In genomic region chr2:43125090-43125998, GRCh38 we compare ENCODE assay signal across 17 cellular contexts.
DNase-seq lines count a peak whose midpoint lies in the region; ATAC-seq and TF ChIP-seq lines count a peak whose summit lies in the region.
"Had no signal": no experiment of that assay in that cellular context is flagged by ENCODE, and none has a peak within 500 bp of the region (broad histone marks: within the 10 kb centered on the region; RNA-seq: fewer than 3 reads in every experiment).

No MANE protein-coding gene starts in this region.

- H4K8ac ChIP-seq in IMR-90 (ENCODE audit: low read depth in 2 of 2, low read length in 2 of 2) = no peak overlapping the region

- H2AFZ ChIP-seq in IMR-90 (replicated peaks; ENCODE audit: low read length, poor library complexity) = no peak overlapping the region
- H2AFZ ChIP-seq in hepatocyte = no peak overlapping the region

- H3K9me3 ChIP-seq in Caco-2 (peaks cover under 1% of the 10 kb centered on the region; the same call in 1 of the 2 replicates), IMR-90 (ENCODE audit: control insufficient read depth, insufficient read depth, low read length) (no peaks in the 10 kb centered on the region), hepatocyte (ENCODE audit: low read depth) (no peaks in the 10 kb centered on the region)

- H3K36me3 ChIP-seq in Caco-2 (ENCODE audit: control insufficient read depth, insufficient read depth, low read length) = no peaks in the 10 kb centered on the region
- no peaks in the 10 kb centered on the region for H3K36me3 ChIP-seq in IMR-90 (ENCODE audit: control insufficient read depth, insufficient read depth, low read length)
- no peaks in the 10 kb centered on the region for H3K36me3 ChIP-seq in hepatocyte (replicated peaks; ENCODE audit: insufficient read depth, low read depth)

- intact Hi-C loops in Caco-2 (cut with micrococcal nuclease; ENCODE audit: unreplicated experiment) (no loop called here), IMR-90 (cut with micrococcal nuclease) (no loop called here)

- ATAC-seq in IMR-90 (ENCODE audit: low read depth) = no peak
- no peak for ATAC-seq in stimulated activated memory B cell treated with anti-CD40 and anti-IgM and Interleukin-4, amounts not matched to agents 10 μg/mL and 1 μg/mL and 100 μg/mL, for 72 hours
- ATAC-seq in GM19463 (IDR thresholded peaks at IDR 0.05; ENCODE audit: unreplicated experiment) = no peak
- ATAC-seq: SK-N-SH treated with all-trans-retinoic acid at 6 μM for 48 hours had no signal

- H3K27me3 ChIP-seq in Caco-2 (replicated peaks; ENCODE audit: control insufficient read depth, insufficient read depth, low read length) = no peaks in the 10 kb centered on the region
- H3K27me3 ChIP-seq in IMR-90 (ENCODE audit: control insufficient read depth, insufficient read depth, low read length) = no peaks in the 10 kb centered on the region
- H3K27me3 ChIP-seq in hepatocyte = no peaks in the 10 kb centered on the region

- H3K9me1 ChIP-seq in IMR-90 (ENCODE audit: insufficient read depth, low read length) = peaks cover 2% of the 10 kb centered on the region; the same call in 1 of the 2 replicates

- H3K23ac ChIP-seq in IMR-90 (ENCODE audit: low read depth, low read length) = no peak overlapping the region

- H3K4ac ChIP-seq in IMR-90 (ENCODE audit: low read depth, low read length) = no peak overlapping the region

- no peak overlapping the region for H3K9ac ChIP-seq in IMR-90 (ENCODE audit: low read depth, low read length)

- H3K56ac ChIP-seq in IMR-90 (ENCODE audit: extremely low read depth, insufficient read depth, low read length) = no peak overlapping the region

- H3K14ac ChIP-seq in IMR-90 (replicated peaks; ENCODE audit: low read depth, low read length) = no peak overlapping the region

- H2BK120ac ChIP-seq in IMR-90 (ENCODE audit: low read depth, low read length) = no peak overlapping the region

- WGBS in IMR-90 (ENCODE audit: extremely low coverage in 2 of 2, insufficient read length in 1 of 2), 2 experiments = 100% methylated on average over 1 of the region's 12 CpGs; no CpG with 5 or more reads in 1 of the 2 experiments
- WGBS in hepatocyte (ENCODE audit: low lambda C conversion rate, missing lambda C conversion rate) = 83% methylated on average over 12 of the region's 12 CpGs

- H4K20me1 ChIP-seq in IMR-90 (ENCODE audit: insufficient read depth, low read length) = no peaks in the 10 kb centered on the region
- no peaks in the 10 kb centered on the region for H4K20me1 ChIP-seq in hepatocyte (ENCODE audit: insufficient read depth, poor library complexity, severe bottlenecking)

- no peak overlapping the region for H3K4me2 ChIP-seq in IMR-90 (ENCODE audit: low read depth, low read length)
- no peak overlapping the region for H3K4me2 ChIP-seq in hepatocyte

- dilution Hi-C loops in IMR-90 (cut with HindIII; ENCODE audit: low sequenced_read_pairs, unreplicated experiment) = no loop called here

- H2BK5ac ChIP-seq in IMR-90 (ENCODE audit: low read depth, low read length, poor library complexity, severe bottlenecking) = no peak overlapping the region

- H3K4me1 ChIP-seq in Caco-2 = peaks cover 17% of the 10 kb centered on the region
- peaks cover 9% of the 10 kb centered on the region; the same call in 1 of the 2 replicates for H3K4me1 ChIP-seq in IMR-90 (ENCODE audit: control insufficient read depth, insufficient read depth, low read length)
- H3K4me1 ChIP-seq in hepatocyte (ENCODE audit: insufficient read depth) = peaks cover 16% of the 10 kb centered on the region

- CTCF ChIA-PET in Caco-2 (lab: Charles Lee) = no interaction called here
- CTCF ChIA-PET in IMR-90 (lab: Yijun Ruan, JAX) = interaction anchor here (0.5 kb wide), 1 partner anchor 284 kb away, joined by 4 read pairs; no protein-coding TSS in a partner anchor

- H3K27ac Mint-ChIP-seq in Caco-2 (ENCODE audit: unreplicated experiment) = peak overlapping the region; percentile 65
- peak overlapping the region; percentile 65 for H3K27ac Mint-ChIP-seq in stimulated activated memory B cell treated with anti-CD40 and anti-IgM and Interleukin-4, amounts not matched to agents 10 μg/mL and 1 μg/mL and 100 μg/mL, for 72 hours
- H3K27ac Mint-ChIP-seq: activated naive CD4-positive, alpha-beta T cell treated with anti-CD3 and anti-CD28 coated beads, Interleukin-2, amount 10 ng/mL, durations not matched to agents 7 days and 5 days had no signal

- H4K5ac ChIP-seq in IMR-90 (ENCODE audit: low read depth, low read length) = no peak overlapping the region

- BruUV-seq in Caco-2 (replicated peaks; lab: Mats Ljungman, UMichigan) (no TSS peak), IMR-90 (replicated peaks; lab: Mats Ljungman, UMichigan) (no TSS peak)

- H3K4me3 ChIP-seq in Caco-2 (ENCODE audit: low read depth, low read length) (no peak overlapping the region), IMR-90 (ENCODE audit: insufficient read depth, low read depth, low read length) (no peak overlapping the region), hepatocyte (no peak overlapping the region)
- H3K4me3 ChIP-seq: skin epidermis had no signal

- no peak for TF ChIP-seq RAD21 in IMR-90 (IDR thresholded peaks at IDR 0.05; ENCODE audit: low read length)

- no peak overlapping the region for H3K27ac ChIP-seq in IMR-90 (ENCODE audit: insufficient read depth, low read length)
- no peak overlapping the region for H3K27ac ChIP-seq in hepatocyte

- no peaks in the 10 kb centered on the region for H3K79me1 ChIP-seq in IMR-90 (ENCODE audit: low read depth in 1 of 2, low read length in 2 of 2)

- peaks cover 6% of the 10 kb centered on the region for H3K36me3 Mint-ChIP-seq in Caco-2 (ENCODE audit: insufficient read depth, unreplicated experiment)
- H3K36me3 Mint-ChIP-seq in stimulated activated memory B cell treated with anti-CD40 and anti-IgM and Interleukin-4, amounts not matched to agents 10 μg/mL and 1 μg/mL and 100 μg/mL, for 72 hours = no peaks in the 10 kb centered on the region

- in situ Hi-C loops in IMR-90 (cut with MboI; ENCODE audit: low sequenced_read_pairs) = no loop called here

- peaks cover 22% of the 10 kb centered on the region for H3K4me1 Mint-ChIP-seq in Caco-2 (ENCODE audit: low read depth, unreplicated experiment)
- peaks cover 67% of the 10 kb centered on the region for H3K4me1 Mint-ChIP-seq in stimulated activated memory B cell treated with anti-CD40 and anti-IgM and Interleukin-4, amounts not matched to agents 10 μg/mL and 1 μg/mL and 100 μg/mL, for 72 hours

- TF ChIP-seq POLR2A in IMR-90 (IDR thresholded peaks at IDR 0.05; ENCODE audit: low read depth, low read length) = no peak

- POLR2A ChIA-PET in Caco-2 (lab: Charles Lee) = interaction anchor here (0.6 kb wide), 1 partner anchor 632 kb away, joined by 4 read pairs; no protein-coding TSS in a partner anchor
- POLR2A ChIA-PET in IMR-90 (lab: Charles Lee; ENCODE audit: unreplicated experiment) = interaction anchor here (0.6 kb wide), 1 partner anchor 41 kb away, joined by 3 read pairs; no protein-coding TSS in a partner anchor

- DNase-seq in Caco-2 (peak in 1 of 2 experiments; percentile 23), IMR-90 (no peak), hepatocyte (ENCODE audit: low spot score) (peak; percentile 3), MV-4-11 (lab: John Stamatoyannopoulos, UW) (no peak), cerebellar nuclear complex (lab: John Stamatoyannopoulos, UW) (no peak)
- DNase-seq: activated CD4-positive, alpha-beta T cell treated with anti-CD3 and anti-CD28 coated beads for 4 hours; activated naive CD4-positive, alpha-beta T cell treated with anti-CD3 and anti-CD28 coated beads, Interleukin-2, amount 10 ng/mL, durations not matched to agents 7 days and 5 days; NCI-H1092 treated with DMSO at 0.1 percent for 48 hours; NCI-H187 treated with DMSO at 0.1 percent for 48 hours; NCI-H226; OCI-M1; stimulated activated CD4-positive, alpha-beta T cell treated with anti-CD3 and anti-CD28 coated beads, Interleukin-2, amount 100 ng/mL, for 24 hours; T-helper 2 cell had no signal

- H4K91ac ChIP-seq in IMR-90 (ENCODE audit: insufficient read depth, low read depth, low read length) = no peak overlapping the region

- no peaks in the 10 kb centered on the region for H3K79me2 ChIP-seq in hepatocyte

- H2BK20ac ChIP-seq in IMR-90 (ENCODE audit: low read depth, low read length) = no peak overlapping the region

- H3K27me3 Mint-ChIP-seq in Caco-2 (ENCODE audit: insufficient read depth, unreplicated experiment) = no peaks in the 10 kb centered on the region
- no peaks in the 10 kb centered on the region for H3K27me3 Mint-ChIP-seq in stimulated activated memory B cell treated with anti-CD40 and anti-IgM and Interleukin-4, amounts not matched to agents 10 μg/mL and 1 μg/mL and 100 μg/mL, for 72 hours

- 0 out of 2 replicates have a peak overlapping the region, but pooled peaks have one; percentile 9 for H2AK5ac ChIP-seq in IMR-90 (ENCODE audit: low read depth, low read length)

- TF ChIP-seq CTCF in Caco-2 (IDR thresholded peaks at IDR 0.05; ENCODE audit: insufficient read depth in 1 of 2, low read depth in 1 of 2, low read length in 1 of 2, severe bottlenecking in 1 of 2, unreplicated experiment in 1 of 2) = no peak
- TF ChIP-seq CTCF in IMR-90 (conservative IDR thresholded peaks at IDR 0.05; ENCODE audit: low read depth, low read length) = no peak
- no peak for TF ChIP-seq CTCF in hepatocyte (IDR thresholded peaks at IDR 0.05; ENCODE audit: poor library complexity)

- no peaks in the 10 kb centered on the region for H3K9me2 ChIP-seq in hepatocyte (replicated peaks; ENCODE audit: insufficient read depth)

- no peak overlapping the region for H2BK15ac ChIP-seq in IMR-90 (ENCODE audit: low read depth, low read length)

- H3K4me3 Mint-ChIP-seq in Caco-2 (ENCODE audit: unreplicated experiment) = no peak overlapping the region
- H3K4me3 Mint-ChIP-seq in stimulated activated memory B cell treated with anti-CD40 and anti-IgM and Interleukin-4, amounts not matched to agents 10 μg/mL and 1 μg/mL and 100 μg/mL, for 72 hours = no peak overlapping the region
- H3K4me3 Mint-ChIP-seq: activated naive CD4-positive, alpha-beta T cell treated with anti-CD3 and anti-CD28 coated beads, Interleukin-2, amount 10 ng/mL, durations not matched to agents 7 days and 5 days had no signal

- no peaks in the 10 kb centered on the region for H3K9me3 Mint-ChIP-seq in Caco-2 (ENCODE audit: unreplicated experiment)
- H3K9me3 Mint-ChIP-seq in stimulated activated memory B cell treated with anti-CD40 and anti-IgM and Interleukin-4, amounts not matched to agents 10 μg/mL and 1 μg/mL and 100 μg/mL, for 72 hours = no peaks in the 10 kb centered on the region

- no peak overlapping the region for H3K18ac ChIP-seq in IMR-90 (ENCODE audit: low read depth, low read length)

- no peak overlapping the region for H2AK9ac ChIP-seq in IMR-90 (replicated peaks; ENCODE audit: low read depth, low read length, poor library complexity)

TF ChIP-seq in IMR-90, 13 proteins besides CTCF, POLR2A, EP300 and RAD21:
- TF ChIP-seq SMC3 (IDR thresholded peaks at IDR 0.05; ENCODE audit: low read depth, low read length) (no peak), NFE2L2 (IDR thresholded peaks at IDR 0.05; ENCODE audit: low read depth, low read length) (no peak), MAFK (IDR thresholded peaks at IDR 0.05; ENCODE audit: low read depth, low read length) (no peak)
